In the genomic region with DNA sequence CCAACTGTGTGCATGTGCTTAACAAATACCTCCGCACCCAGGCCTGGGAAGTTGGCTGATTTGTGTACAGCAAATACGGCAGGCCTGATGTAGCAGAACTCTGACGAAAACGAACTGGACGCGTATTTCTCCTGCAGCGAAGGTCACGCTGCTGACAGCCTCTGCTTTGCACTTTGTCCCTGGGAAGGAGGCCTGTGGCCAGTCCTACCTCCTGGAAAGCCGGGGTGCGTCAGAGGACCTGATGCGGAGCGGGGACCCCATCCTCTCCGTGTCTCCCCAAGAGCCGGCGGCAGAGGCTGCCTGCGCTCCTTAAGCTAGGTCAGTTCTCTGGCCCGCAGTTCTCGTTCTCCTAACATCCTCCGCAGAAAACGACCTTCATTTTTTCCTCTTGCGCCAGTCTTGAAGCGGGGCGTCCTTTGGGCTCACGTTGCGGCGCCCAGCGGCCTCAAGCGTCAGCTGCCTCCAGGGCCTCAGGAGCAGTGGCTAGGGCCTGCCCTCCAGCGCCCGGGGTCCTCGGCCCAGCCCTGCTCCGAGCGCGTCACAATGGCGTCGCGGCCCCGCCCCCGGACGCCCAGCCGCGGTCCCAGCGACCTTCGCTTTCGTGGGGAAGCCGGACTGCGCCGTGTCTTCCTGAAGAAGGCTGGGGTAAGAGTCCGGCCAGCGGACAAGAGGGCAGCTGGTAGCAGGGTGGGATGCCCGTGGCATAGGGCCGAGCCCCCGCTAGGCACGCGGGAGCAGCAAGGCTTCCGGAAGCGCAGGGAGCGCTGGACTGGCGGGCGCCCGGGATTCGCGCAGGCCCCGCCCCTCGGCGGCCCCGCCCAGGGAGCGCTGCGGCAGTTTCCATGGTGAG, we compare ENCODE assay signal across 1 cellular context.
A peak's percentile ranks its signal among the peaks of the same experiment; 100 is the strongest.
TF ChIP-seq lines count a peak whose summit lies in the region.

Gene ZNF487 (plus strand): TSS at position 821 of the 850 bp plus-strand sequence. CDS start 38,703 bp downstream, outside the sequence.

TF ChIP-seq in HepG2, 621 proteins besides CTCF, POLR2A, EP300 and RAD21 (continued from another document and continues in another):
- TF ChIP-seq, protein P1, sequence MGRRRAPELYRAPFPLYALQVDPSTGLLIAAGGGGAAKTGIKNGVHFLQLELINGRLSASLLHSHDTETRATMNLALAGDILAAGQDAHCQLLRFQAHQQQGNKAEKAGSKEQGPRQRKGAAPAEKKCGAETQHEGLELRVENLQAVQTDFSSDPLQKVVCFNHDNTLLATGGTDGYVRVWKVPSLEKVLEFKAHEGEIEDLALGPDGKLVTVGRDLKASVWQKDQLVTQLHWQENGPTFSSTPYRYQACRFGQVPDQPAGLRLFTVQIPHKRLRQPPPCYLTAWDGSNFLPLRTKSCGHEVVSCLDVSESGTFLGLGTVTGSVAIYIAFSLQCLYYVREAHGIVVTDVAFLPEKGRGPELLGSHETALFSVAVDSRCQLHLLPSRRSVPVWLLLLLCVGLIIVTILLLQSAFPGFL (CRISPR knock-in tag; IDR thresholded peaks at IDR 0.05) = no peak
- TF ChIP-seq, protein P2, sequence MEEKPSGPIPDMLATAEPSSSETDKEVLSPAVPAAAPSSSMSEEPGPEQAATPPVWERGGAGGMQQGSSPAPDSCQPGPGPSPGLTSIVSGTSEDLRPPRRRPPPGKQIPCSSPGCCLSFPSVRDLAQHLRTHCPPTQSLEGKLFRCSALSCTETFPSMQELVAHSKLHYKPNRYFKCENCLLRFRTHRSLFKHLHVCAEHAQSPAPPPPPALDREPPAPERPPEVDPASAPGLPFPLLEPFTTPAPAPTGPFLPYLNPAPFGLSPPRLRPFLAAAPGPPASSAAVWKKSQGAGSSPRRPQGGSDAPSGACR (CRISPR knock-in tag; IDR thresholded peaks at IDR 0.05) = peak; percentile 92
- TF ChIP-seq, protein P3, sequence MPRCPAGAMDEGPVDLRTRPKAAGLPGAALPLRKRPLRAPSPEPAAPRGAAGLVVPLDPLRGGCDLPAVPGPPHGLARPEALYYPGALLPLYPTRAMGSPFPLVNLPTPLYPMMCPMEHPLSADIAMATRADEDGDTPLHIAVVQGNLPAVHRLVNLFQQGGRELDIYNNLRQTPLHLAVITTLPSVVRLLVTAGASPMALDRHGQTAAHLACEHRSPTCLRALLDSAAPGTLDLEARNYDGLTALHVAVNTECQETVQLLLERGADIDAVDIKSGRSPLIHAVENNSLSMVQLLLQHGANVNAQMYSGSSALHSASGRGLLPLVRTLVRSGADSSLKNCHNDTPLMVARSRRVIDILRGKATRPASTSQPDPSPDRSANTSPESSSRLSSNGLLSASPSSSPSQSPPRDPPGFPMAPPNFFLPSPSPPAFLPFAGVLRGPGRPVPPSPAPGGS (CRISPR knock-in tag; IDR thresholded peaks at IDR 0.05) = peak; percentile 91
- TF ChIP-seq TP53 (CRISPR knock-in tag; conservative IDR thresholded peaks at IDR 0.05) (peak; percentile 69; the same call in 1 of the 2 replicates), ZKSCAN8 (CRISPR knock-in tag; IDR thresholded peaks at IDR 0.05; ENCODE audit: borderline replicate concordance) (peak; percentile 70; the same call in 1 of the 2 replicates), MXD1 (CRISPR knock-in tag; IDR thresholded peaks at IDR 0.05) (peak; percentile 95), KLF6 (CRISPR knock-in tag; IDR thresholded peaks at IDR 0.05) (peak; percentile 91; the same call in 1 of the 2 replicates), ZNF224 (CRISPR knock-in tag; IDR thresholded peaks at IDR 0.05) (0 out of 2 replicates have a peak, but pooled peaks have one; percentile 34), ZNF550 (CRISPR knock-in tag; IDR thresholded peaks at IDR 0.05; ENCODE audit: borderline replicate concordance) (no peak), ZNF44 (CRISPR knock-in tag; IDR thresholded peaks at IDR 0.05) (no peak), TCF12 (IDR thresholded peaks at IDR 0.05) (no peak), TCF12 (CRISPR knock-in tag; IDR thresholded peaks at IDR 0.05) (peak; percentile 87), ZSCAN22 (CRISPR knock-in tag; IDR thresholded peaks at IDR 0.05) (no peak), HBP1 (CRISPR knock-in tag; IDR thresholded peaks at IDR 0.05; ENCODE audit: low read depth) (peak; percentile 89), ZNF75D (CRISPR knock-in tag; IDR thresholded peaks at IDR 0.05; ENCODE audit: borderline replicate concordance) (no peak), POLR2G (IDR thresholded peaks at IDR 0.05; ENCODE audit: low read depth, low read length) (peak; percentile 83), POGZ (CRISPR knock-in tag; IDR thresholded peaks at IDR 0.05) (peak; percentile 78), ATM (IDR thresholded peaks at IDR 0.05; ENCODE audit: borderline replicate concordance) (no peak), MZF1 (CRISPR knock-in tag; IDR thresholded peaks at IDR 0.05; ENCODE audit: borderline replicate concordance) (no peak), ZNF781 (CRISPR knock-in tag; IDR thresholded peaks at IDR 0.05; ENCODE audit: borderline replicate concordance, not compliant biosample characterization) (no peak), MYNN (CRISPR knock-in tag; IDR thresholded peaks at IDR 0.05; ENCODE audit: low read depth) (0 out of 2 replicates have a peak, but pooled peaks have one; percentile 19), PHF20 (CRISPR knock-in tag; IDR thresholded peaks at IDR 0.05) (peak; percentile 63), ZNF772 (CRISPR knock-in tag; IDR thresholded peaks at IDR 0.05) (peak; percentile 94), PRPF4 (IDR thresholded peaks at IDR 0.05; ENCODE audit: low read depth, low read length, poor library complexity, severe bottlenecking) (no peak), MAFK (conservative IDR thresholded peaks at IDR 0.05 in 1 of 2, IDR thresholded peaks at IDR 0.05 in 1 of 2; ENCODE audit: low read length in 2 of 2) (no peak), RNF2 (conservative IDR thresholded peaks at IDR 0.05; ENCODE audit: low read depth) (0 out of 2 replicates have a peak, but pooled peaks have one; percentile 23), FLYWCH1 (CRISPR knock-in tag; IDR thresholded peaks at IDR 0.05) (no peak), MLX (CRISPR knock-in tag; IDR thresholded peaks at IDR 0.05) (peak; percentile 53; the same call in 1 of the 2 replicates), ZBTB2 (CRISPR knock-in tag; IDR thresholded peaks at IDR 0.05; ENCODE audit: low read depth) (no peak; the same call in 1 of the 2 replicates), ZSCAN20 (CRISPR knock-in tag; IDR thresholded peaks at IDR 0.05; ENCODE audit: borderline replicate concordance) (peak; percentile 34; the same call in 1 of the 2 replicates), CCAR2 (optimal IDR thresholded peaks at IDR 0.05; ENCODE audit: low read depth, low read length) (no peak), ZNF557 (CRISPR knock-in tag; IDR thresholded peaks at IDR 0.05) (0 out of 2 replicates have a peak, but pooled peaks have one; percentile 67), ZNF780A (CRISPR knock-in tag; IDR thresholded peaks at IDR 0.05) (no peak), SALL2 (CRISPR knock-in tag; IDR thresholded peaks at IDR 0.05) (peak; percentile 60; the same call in 1 of the 2 replicates), ZNF121 (CRISPR knock-in tag; IDR thresholded peaks at IDR 0.05) (peak; percentile 48), TCF7L2 (IDR thresholded peaks at IDR 0.05; ENCODE audit: low read depth, low read length) (no peak), MBNL3 (CRISPR knock-in tag; conservative IDR thresholded peaks at IDR 0.05) (no peak), ATF2 (CRISPR knock-in tag; IDR thresholded peaks at IDR 0.05) (no peak; the same call in 1 of the 2 replicates)
- TF ChIP-seq, protein P4, sequence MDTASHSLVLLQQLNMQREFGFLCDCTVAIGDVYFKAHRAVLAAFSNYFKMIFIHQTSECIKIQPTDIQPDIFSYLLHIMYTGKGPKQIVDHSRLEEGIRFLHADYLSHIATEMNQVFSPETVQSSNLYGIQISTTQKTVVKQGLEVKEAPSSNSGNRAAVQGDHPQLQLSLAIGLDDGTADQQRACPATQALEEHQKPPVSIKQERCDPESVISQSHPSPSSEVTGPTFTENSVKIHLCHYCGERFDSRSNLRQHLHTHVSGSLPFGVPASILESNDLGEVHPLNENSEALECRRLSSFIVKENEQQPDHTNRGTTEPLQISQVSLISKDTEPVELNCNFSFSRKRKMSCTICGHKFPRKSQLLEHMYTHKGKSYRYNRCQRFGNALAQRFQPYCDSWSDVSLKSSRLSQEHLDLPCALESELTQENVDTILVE (CRISPR knock-in tag; IDR thresholded peaks at IDR 0.05) = no peak
- TF ChIP-seq, protein P5, sequence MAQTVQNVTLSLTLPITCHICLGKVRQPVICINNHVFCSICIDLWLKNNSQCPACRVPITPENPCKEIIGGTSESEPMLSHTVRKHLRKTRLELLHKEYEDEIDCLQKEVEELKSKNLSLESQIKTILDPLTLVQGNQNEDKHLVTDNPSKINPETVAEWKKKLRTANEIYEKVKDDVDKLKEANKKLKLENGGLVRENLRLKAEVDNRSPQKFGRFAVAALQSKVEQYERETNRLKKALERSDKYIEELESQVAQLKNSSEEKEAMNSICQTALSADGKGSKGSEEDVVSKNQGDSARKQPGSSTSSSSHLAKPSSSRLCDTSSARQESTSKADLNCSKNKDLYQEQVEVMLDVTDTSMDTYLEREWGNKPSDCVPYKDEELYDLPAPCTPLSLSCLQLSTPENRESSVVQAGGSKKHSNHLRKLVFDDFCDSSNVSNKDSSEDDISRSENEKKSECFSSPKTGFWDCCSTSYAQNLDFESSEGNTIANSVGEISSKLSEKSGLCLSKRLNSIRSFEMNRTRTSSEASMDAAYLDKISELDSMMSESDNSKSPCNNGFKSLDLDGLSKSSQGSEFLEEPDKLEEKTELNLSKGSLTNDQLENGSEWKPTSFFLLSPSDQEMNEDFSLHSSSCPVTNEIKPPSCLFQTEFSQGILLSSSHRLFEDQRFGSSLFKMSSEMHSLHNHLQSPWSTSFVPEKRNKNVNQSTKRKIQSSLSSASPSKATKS (CRISPR knock-in tag; IDR thresholded peaks at IDR 0.05) = no peak
- TF ChIP-seq, protein P6, sequence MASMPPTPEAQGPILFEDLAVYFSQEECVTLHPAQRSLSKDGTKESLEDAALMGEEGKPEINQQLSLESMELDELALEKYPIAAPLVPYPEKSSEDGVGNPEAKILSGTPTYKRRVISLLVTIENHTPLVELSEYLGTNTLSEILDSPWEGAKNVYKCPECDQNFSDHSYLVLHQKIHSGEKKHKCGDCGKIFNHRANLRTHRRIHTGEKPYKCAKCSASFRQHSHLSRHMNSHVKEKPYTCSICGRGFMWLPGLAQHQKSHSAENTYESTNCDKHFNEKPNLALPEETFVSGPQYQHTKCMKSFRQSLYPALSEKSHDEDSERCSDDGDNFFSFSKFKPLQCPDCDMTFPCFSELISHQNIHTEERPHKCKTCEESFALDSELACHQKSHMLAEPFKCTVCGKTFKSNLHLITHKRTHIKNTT (CRISPR knock-in tag; IDR thresholded peaks at IDR 0.05) = no peak
- TF ChIP-seq, protein P7, sequence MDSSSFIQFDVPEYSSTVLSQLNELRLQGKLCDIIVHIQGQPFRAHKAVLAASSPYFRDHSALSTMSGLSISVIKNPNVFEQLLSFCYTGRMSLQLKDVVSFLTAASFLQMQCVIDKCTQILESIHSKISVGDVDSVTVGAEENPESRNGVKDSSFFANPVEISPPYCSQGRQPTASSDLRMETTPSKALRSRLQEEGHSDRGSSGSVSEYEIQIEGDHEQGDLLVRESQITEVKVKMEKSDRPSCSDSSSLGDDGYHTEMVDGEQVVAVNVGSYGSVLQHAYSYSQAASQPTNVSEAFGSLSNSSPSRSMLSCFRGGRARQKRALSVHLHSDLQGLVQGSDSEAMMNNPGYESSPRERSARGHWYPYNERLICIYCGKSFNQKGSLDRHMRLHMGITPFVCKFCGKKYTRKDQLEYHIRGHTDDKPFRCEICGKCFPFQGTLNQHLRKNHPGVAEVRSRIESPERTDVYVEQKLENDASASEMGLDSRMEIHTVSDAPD (CRISPR knock-in tag; IDR thresholded peaks at IDR 0.05) = peak; percentile 87
